Comparison of ENCODE assay signal across 19 cellular contexts in the genomic region with DNA sequence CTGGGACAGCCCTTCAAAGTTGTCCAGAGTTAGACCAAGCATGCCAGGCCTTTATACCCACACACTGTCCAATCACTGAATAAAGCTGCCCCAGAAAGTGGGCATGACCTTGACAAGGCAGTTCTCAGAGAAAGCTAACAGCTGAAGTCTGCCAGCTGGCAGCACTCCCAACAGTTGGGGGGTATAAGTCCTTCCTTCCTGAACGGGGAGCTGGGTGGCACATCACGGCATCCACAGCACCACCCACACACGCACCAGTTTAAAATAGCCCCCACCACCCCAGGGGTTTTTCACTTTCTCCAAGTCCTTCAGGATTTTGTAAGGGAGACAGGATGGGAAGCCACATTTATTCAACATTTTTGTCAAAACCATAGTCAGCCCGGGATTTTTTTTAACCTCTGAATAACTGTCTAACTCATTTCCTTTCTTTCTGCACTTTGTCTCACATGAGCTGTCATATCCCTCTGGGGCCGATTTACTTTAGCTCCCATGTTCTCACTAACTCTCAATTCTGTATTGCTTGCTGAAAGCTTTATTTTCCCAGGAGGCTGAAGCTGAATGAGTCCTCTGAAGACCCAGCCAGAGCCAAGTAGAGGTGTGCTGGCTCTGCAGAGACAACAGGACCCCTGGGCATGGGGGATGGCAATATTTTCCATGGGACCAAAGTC. TPM values are rescaled to one million over a fixed set of nuclear protein-coding genes. Genes with fewer than 3 reads are reported as not detected.
DNase-seq lines count a peak whose midpoint lies in the region; ATAC-seq and TF ChIP-seq lines count a peak whose summit lies in the region.
"Had no signal": no experiment of that assay in that cellular context is flagged by ENCODE, and none has a peak within 500 bp of the region (broad histone marks: within the 10 kb centered on the region; RNA-seq: fewer than 3 reads in every experiment).

No MANE protein-coding gene starts in this region.

- TF ChIP-seq CTCF in chondrocyte (IDR thresholded peaks at IDR 0.05) (no peak), retinal pigment epithelial cell (conservative IDR thresholded peaks at IDR 0.05; ENCODE audit: low read depth, low read length) (no peak), prostate gland (IDR thresholded peaks at IDR 0.05) (no peak)

- peak overlapping the region; percentile 93 for H3K27ac Mint-ChIP-seq in chondrocyte (ENCODE audit: unreplicated experiment)
- H3K27ac Mint-ChIP-seq in CD4-positive, alpha-beta memory T cell, result no peak overlapping the region
- H3K27ac Mint-ChIP-seq: brain had no signal

- WGBS in prostate gland, result 39% methylated on average over 5 of the region's 5 CpGs

- 0 out of 2 replicates have a peak, but pooled peaks cover 3% of the 10 kb centered on the region for H3K27me3 ChIP-seq in HAP-1 (ENCODE audit: low read depth)
- no peaks in the 10 kb centered on the region for H3K27me3 ChIP-seq in CD4-positive, alpha-beta memory T cell (ENCODE audit: insufficient read depth, low read length)
- no peaks in the 10 kb centered on the region for H3K27me3 ChIP-seq in prostate gland (replicated peaks; ENCODE audit: insufficient read depth)
- H3K27me3 ChIP-seq: BE2C, dorsolateral prefrontal cortex, esophagus squamous epithelium, Peyer's patch had no signal

- TF ChIP-seq POLR2A in prostate gland (IDR thresholded peaks at IDR 0.05), result no peak

- H3K4me1 Mint-ChIP-seq in chondrocyte (ENCODE audit: low read depth), result peaks cover 45% of the 10 kb centered on the region
- H3K4me1 Mint-ChIP-seq in CD4-positive, alpha-beta memory T cell, result no peaks in the 10 kb centered on the region

- H3K9me3 ChIP-seq in HAP-1 (no peaks in the 10 kb centered on the region), prostate gland (no peaks in the 10 kb centered on the region)
- H3K9me3 ChIP-seq in CD4-positive, alpha-beta memory T cell (ENCODE audit: control insufficient read depth in 1 of 2, low read length in 2 of 2), result no peaks in the 10 kb centered on the region
- H3K9me3 ChIP-seq: BE2C, esophagus squamous epithelium, left ventricle myocardium inferior, Peyer's patch had no signal

- no peaks in the 10 kb centered on the region for H3K27me3 Mint-ChIP-seq in chondrocyte (ENCODE audit: low read depth)
- H3K27me3 Mint-ChIP-seq in CD4-positive, alpha-beta memory T cell, result peaks cover 12 to 19% of the 10 kb centered on the region in 2 donors
- H3K27me3 Mint-ChIP-seq: brain had no signal

- no peaks in the 10 kb centered on the region for H3K4me1 ChIP-seq in HAP-1
- H3K4me1 ChIP-seq in CD4-positive, alpha-beta memory T cell (ENCODE audit: insufficient read depth, low read length), result no peaks in the 10 kb centered on the region
- H3K4me1 ChIP-seq in prostate gland (replicated peaks), result no peaks in the 10 kb centered on the region
- H3K4me1 ChIP-seq: BE2C, esophagus squamous epithelium, left ventricle myocardium inferior, Peyer's patch had no signal

- no peak for ATAC-seq in HG03097 (IDR thresholded peaks at IDR 0.05; ENCODE audit: low FRiP score, unreplicated experiment)
- ATAC-seq: activated CD4-positive, CD25-positive, alpha-beta regulatory T cell treated with anti-CD3 and anti-CD28 coated beads, Interleukin-2, amount 50 U/mL, for 24 hours had no signal

- H3K27ac ChIP-seq in CD4-positive, alpha-beta memory T cell (ENCODE audit: low read depth, low read length), result no peak overlapping the region
- H3K27ac ChIP-seq in prostate gland, result no peak overlapping the region
- H3K27ac ChIP-seq: dorsolateral prefrontal cortex, esophagus squamous epithelium, left ventricle myocardium inferior, Peyer's patch had no signal

- no peak overlapping the region for H3K4me3 ChIP-seq in retinal pigment epithelial cell (ENCODE audit: low read length)
- no peak overlapping the region for H3K4me3 ChIP-seq in HAP-1
- no peak overlapping the region for H3K4me3 ChIP-seq in CD4-positive, alpha-beta memory T cell (ENCODE audit: low read length in 2 of 2)
- H3K4me3 ChIP-seq in prostate gland, result no peak overlapping the region
- H3K4me3 ChIP-seq: dorsolateral prefrontal cortex, esophagus squamous epithelium, left ventricle myocardium inferior, Peyer's patch had no signal

- H3K36me3 Mint-ChIP-seq in chondrocyte (ENCODE audit: low read depth), result no peaks in the 10 kb centered on the region
- no peaks in the 10 kb centered on the region for H3K36me3 Mint-ChIP-seq in CD4-positive, alpha-beta memory T cell
- H3K36me3 Mint-ChIP-seq: brain had no signal

- H3K9me3 Mint-ChIP-seq in chondrocyte (ENCODE audit: low read depth), result peaks cover 6% of the 10 kb centered on the region
- peaks cover 0 to 5% (median 0%) of the 10 kb centered on the region in 8 donors for H3K9me3 Mint-ChIP-seq in CD4-positive, alpha-beta memory T cell

- no peaks in the 10 kb centered on the region for H3K36me3 ChIP-seq in HAP-1 (replicated peaks)
- no peaks in the 10 kb centered on the region for H3K36me3 ChIP-seq in CD4-positive, alpha-beta memory T cell (ENCODE audit: insufficient read depth, low read length)
- H3K36me3 ChIP-seq in prostate gland, result no peaks in the 10 kb centered on the region
- H3K36me3 ChIP-seq: BE2C, esophagus squamous epithelium, left ventricle myocardium inferior, Peyer's patch had no signal

- peak; percentile 34 for DNase-seq in ELR (ENCODE audit: low read depth)
- peak; percentile 6 for DNase-seq in NCI-H446 treated with DMSO at 0.1 percent for 48 hours (lab: John Stamatoyannopoulos, UW)
- DNase-seq in chondrocyte (ENCODE audit: low spot score), result no peak
- DNase-seq in retinal pigment epithelial cell (ENCODE audit: low read depth), result peak; percentile 63
- DNase-seq in HAP-1 (ENCODE audit: low spot score in 2 of 2), result no peak
- no peak for DNase-seq in CD4-positive, alpha-beta memory T cell
- no peak for DNase-seq in prostate gland (ENCODE audit: low spot score)
- DNase-seq: activated naive CD4-positive, alpha-beta T cell treated with Interleukin-2 at 50 U/mL for 16 hours; BE2C; dorsolateral prefrontal cortex; esophagus squamous epithelium; left ventricle myocardium inferior; NCI-H2081 treated with DMSO at 0.1 percent for 48 hours; Peyer's patch; substantia nigra had no signal

- POLR2A ChIA-PET in CD4-positive, alpha-beta memory T cell (lab: Charles Lee; ENCODE audit: partially characterized antibody), result no interaction called here

- CTCF ChIA-PET in CD4-positive, alpha-beta memory T cell (lab: Charles Lee; ENCODE audit: partially characterized antibody), result no interaction called here

- intact Hi-C loops in CD4-positive, alpha-beta memory T cell (cut with micrococcal nuclease), result no loop called here
- intact Hi-C loops in prostate gland (cut with DNase I), result no loop called here

- in situ Hi-C loops in HAP-1 (cut with MboI; ENCODE audit: low sequenced_read_pairs), result no loop called here

- H3K4me3 Mint-ChIP-seq in chondrocyte (ENCODE audit: unreplicated experiment), result peak overlapping the region; percentile 49
- H3K4me3 Mint-ChIP-seq in CD4-positive, alpha-beta memory T cell, result no peak overlapping the region
- H3K4me3 Mint-ChIP-seq: brain had no signal

RNA-seq across cellular contexts. Expression of a gene that starts 15.4 kb away (rescaled TPM):
- total RNA-seq in chondrocyte, result not detected in 3 replicates
- not detected for total RNA-seq in CD4-positive, alpha-beta memory T cell
- polyA plus RNA-seq in CD4-positive, alpha-beta memory T cell, result not detected
- total RNA-seq in prostate gland, result 1 to 10 TPM in 1 of 2 donors, not detected in 1; 8.2 TPM
- total RNA-seq: esophagus squamous epithelium, Peyer's patch, posterior vena cava had no signal

Comparison
In these comparisons a context has a peak if more than half of its experiments do, and no peak if none do; other contexts are left out.
1. DNase-seq: peak in ELR (single experiment), NCI-H446 treated with DMSO at 0.1 percent for 48 hours (single experiment) and retinal pigment epithelial cell (single experiment); none in chondrocyte (single experiment), HAP-1 (0 of 2), CD4-positive, alpha-beta memory T cell (0 of 5) and prostate gland (single experiment).